ENCODE assay signal across 1 cellular context in the genomic region with DNA sequence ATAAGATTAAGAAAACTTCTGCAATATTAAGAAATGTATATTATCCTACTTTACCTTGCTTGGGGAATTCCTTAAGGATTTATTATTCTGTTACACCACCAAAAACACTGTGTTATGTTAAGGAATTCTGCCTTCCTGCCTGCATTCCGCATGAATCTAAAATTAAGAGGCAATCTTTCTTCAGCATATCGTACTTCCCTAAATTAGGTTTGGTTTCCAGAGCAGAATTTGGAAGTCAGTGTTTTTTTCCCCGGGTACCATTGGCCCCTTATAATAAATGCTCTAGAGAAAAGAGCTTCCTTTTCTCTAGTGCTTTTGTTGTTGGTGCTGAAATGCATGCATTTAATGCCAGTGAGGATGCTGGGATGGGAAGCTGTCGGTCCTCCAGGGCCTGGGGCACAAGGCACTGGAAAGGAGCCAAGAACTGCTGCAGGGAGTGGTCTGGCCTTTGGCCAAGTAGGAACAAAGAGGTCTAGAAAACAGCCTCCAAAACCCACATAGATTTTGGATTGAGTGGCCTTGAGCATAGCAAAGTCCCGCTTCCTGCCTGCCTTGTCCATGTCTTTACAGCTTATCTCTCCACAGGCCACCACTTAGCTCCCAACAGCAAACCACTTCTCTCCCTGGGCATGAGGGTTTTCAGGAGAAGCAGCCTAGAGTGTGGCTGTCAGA.
TF ChIP-seq lines count a peak whose summit lies in the region.

No MANE protein-coding gene starts in this region.

TF ChIP-seq in HEK293, 187 proteins besides CTCF, POLR2A, EP300 and RAD21 (continued from another document):
- peak; percentile 89 for TF ChIP-seq ZNF660 (tag by site-specific recombination; IDR thresholded peaks at IDR 0.05)
- TF ChIP-seq ZNF610 (tag by site-specific recombination; IDR thresholded peaks at IDR 0.05; ENCODE audit: borderline replicate concordance), result peak; percentile 63; the same call in 1 of the 2 replicates
- peak; percentile 28; the same call in 1 of the 2 replicates for TF ChIP-seq ZNF624 (tag by site-specific recombination; IDR thresholded peaks at IDR 0.05)
- TF ChIP-seq, protein P1, sequence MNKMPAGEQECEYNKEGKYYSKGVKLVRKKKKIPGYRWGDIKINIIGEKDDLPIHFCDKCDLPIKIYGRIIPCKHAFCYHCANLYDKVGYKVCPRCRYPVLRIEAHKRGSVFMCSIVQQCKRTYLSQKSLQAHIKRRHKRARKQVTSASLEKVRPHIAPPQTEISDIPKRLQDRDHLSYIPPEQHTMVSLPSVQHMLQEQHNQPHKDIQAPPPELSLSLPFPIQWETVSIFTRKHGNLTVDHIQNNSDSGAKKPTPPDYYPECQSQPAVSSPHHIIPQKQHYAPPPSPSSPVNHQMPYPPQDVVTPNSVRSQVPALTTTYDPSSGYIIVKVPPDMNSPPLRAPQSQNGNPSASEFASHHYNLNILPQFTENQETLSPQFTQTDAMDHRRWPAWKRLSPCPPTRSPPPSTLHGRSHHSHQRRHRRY (tag by site-specific recombination; IDR thresholded peaks at IDR 0.05), result no peak
- 0 out of 2 replicates have a peak, but pooled peaks have one; percentile 32 for TF ChIP-seq ZBTB48 (tag by site-specific recombination; IDR thresholded peaks at IDR 0.05)
- TF ChIP-seq SETDB1 (IDR thresholded peaks at IDR 0.05; ENCODE audit: insufficient read length, low read length), result peak; percentile 27
- TF ChIP-seq, protein P2, sequence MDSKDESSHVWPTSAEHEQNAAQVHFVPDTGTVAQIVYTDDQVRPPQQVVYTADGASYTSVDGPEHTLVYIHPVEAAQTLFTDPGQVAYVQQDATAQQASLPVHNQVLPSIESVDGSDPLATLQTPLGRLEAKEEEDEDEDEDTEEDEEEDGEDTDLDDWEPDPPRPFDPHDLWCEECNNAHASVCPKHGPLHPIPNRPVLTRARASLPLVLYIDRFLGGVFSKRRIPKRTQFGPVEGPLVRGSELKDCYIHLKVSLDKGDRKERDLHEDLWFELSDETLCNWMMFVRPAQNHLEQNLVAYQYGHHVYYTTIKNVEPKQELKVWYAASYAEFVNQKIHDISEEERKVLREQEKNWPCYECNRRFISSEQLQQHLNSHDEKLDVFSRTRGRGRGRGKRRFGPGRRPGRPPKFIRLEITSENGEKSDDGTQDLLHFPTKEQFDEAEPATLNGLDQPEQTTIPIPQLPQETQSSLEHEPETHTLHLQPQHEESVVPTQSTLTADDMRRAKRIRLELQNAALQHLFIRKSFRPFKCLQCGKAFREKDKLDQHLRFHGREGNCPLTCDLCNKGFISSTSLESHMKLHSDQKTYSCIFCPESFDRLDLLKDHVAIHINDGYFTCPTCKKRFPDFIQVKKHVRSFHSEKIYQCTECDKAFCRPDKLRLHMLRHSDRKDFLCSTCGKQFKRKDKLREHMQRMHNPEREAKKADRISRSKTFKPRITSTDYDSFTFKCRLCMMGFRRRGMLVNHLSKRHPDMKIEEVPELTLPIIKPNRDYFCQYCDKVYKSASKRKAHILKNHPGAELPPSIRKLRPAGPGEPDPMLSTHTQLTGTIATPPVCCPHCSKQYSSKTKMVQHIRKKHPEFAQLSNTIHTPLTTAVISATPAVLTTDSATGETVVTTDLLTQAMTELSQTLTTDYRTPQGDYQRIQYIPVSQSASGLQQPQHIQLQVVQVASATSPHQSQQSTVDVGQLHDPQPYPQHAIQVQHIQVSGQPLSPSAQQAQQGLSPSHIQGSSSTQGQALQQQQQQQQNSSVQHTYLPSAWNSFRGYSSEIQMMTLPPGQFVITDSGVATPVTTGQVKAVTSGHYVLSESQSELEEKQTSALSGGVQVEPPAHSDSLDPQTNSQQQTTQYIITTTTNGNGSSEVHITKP (tag by site-specific recombination; IDR thresholded peaks at IDR 0.05), result peak; percentile 35; the same call in 1 of the 2 replicates
- TF ChIP-seq SP7 (tag by site-specific recombination; IDR thresholded peaks at IDR 0.05), result peak; percentile 69
- no peak for TF ChIP-seq ZNF677 (tag by site-specific recombination; IDR thresholded peaks at IDR 0.05)
- TF ChIP-seq ZNF140 (tag by site-specific recombination; IDR thresholded peaks at IDR 0.05), result no peak; the same call in 1 of the 2 replicates
- TF ChIP-seq SCRT1 (tag by site-specific recombination; IDR thresholded peaks at IDR 0.05; ENCODE audit: borderline replicate concordance), result no peak
- no peak for TF ChIP-seq ZNF654 (tag by site-specific recombination; IDR thresholded peaks at IDR 0.05; ENCODE audit: low read depth)
TF ChIP-seq in HEK293: peak in this region for 37.
